ENCODE assay signal across 14 cellular contexts in genomic region chr20:49420811-49421295, GRCh38.
DNase-seq lines count a peak whose midpoint lies in the region; ATAC-seq, FAIRE-seq and TF ChIP-seq lines count a peak whose summit lies in the region.
"Had no signal": no experiment of that assay in that cellular context is flagged by ENCODE, and none has a peak within 500 bp of the region (broad histone marks: within the 10 kb centered on the region; RNA-seq: fewer than 3 reads in every experiment).

No MANE protein-coding gene starts in this region.

- no peak overlapping the region for H2BK15ac ChIP-seq in mesenchymal stem cell (ENCODE audit: low read depth, poor library complexity, severe bottlenecking)

- H3K4me2 ChIP-seq in K562 (ENCODE audit: insufficient read depth, low read length) (no peak overlapping the region), mesenchymal stem cell (ENCODE audit: low read length, poor library complexity, severe bottlenecking) (no peak overlapping the region)

- H3K18ac ChIP-seq in mesenchymal stem cell (ENCODE audit: low read depth in 1 of 2, low read length in 2 of 2), result no peak overlapping the region

- POLR2A ChIA-PET in K562 (lab: Yijun Ruan, JAX), result interaction anchor here (0.6 kb wide), 1 partner anchor 644 kb away, joined by 3 read pairs; no protein-coding TSS in a partner anchor

- BruUV-seq in K562 (replicated peaks; lab: Mats Ljungman, UMichigan), result no TSS peak

- ATAC-seq in K562 (no peak), mucosa of descending colon (peak; percentile 33), HG02981 (IDR thresholded peaks at IDR 0.05; ENCODE audit: unreplicated experiment) (no peak)
- ATAC-seq: activated CD4-positive, CD25-positive, alpha-beta regulatory T cell treated with anti-CD3 and anti-CD28 coated beads, Interleukin-2, amount 50 U/mL, for 24 hours had no signal

- H3K9me3 ChIP-seq in K562 (replicated peaks; ENCODE audit: control insufficient read depth, insufficient read depth, low read depth, low read length), result no peaks in the 10 kb centered on the region; the same call in 1 of the 2 replicates
- no peaks in the 10 kb centered on the region for H3K9me3 ChIP-seq in esophagus squamous epithelium
- H3K9me3 ChIP-seq in mucosa of descending colon, result no peaks in the 10 kb centered on the region
- no peaks in the 10 kb centered on the region for H3K9me3 ChIP-seq in subcutaneous abdominal adipose tissue (ENCODE audit: control insufficient read depth in 5 of 5, low read length in 5 of 5)
- no peaks in the 10 kb centered on the region for H3K9me3 ChIP-seq in mesenchymal stem cell (ENCODE audit: control insufficient read depth, low read length)

- no peaks in the 10 kb centered on the region for H3K4me1 ChIP-seq in K562 (replicated peaks in 1 of 2; ENCODE audit: control insufficient read depth in 2 of 2, insufficient read depth in 2 of 2, low read length in 2 of 2)
- peaks cover 0 to 14% (median 0%) of the 10 kb centered on the region in 3 donors for H3K4me1 ChIP-seq in esophagus squamous epithelium
- H3K4me1 ChIP-seq in mucosa of descending colon (ENCODE audit: low read depth), result peaks cover 5% of the 10 kb centered on the region
- peaks cover 8 to 38% (median 26%) of the 10 kb centered on the region in 5 donors for H3K4me1 ChIP-seq in subcutaneous abdominal adipose tissue (ENCODE audit: control insufficient read depth in 5 of 5, insufficient read depth in 5 of 5, low read length in 5 of 5)
- no peaks in the 10 kb centered on the region for H3K4me1 ChIP-seq in mesenchymal stem cell (ENCODE audit: control insufficient read depth, insufficient read depth, low read depth, low read length)

- 0 out of 2 replicates have a peak, but pooled peaks cover 3% of the 10 kb centered on the region for H4K20me1 ChIP-seq in K562 (replicated peaks; ENCODE audit: control insufficient read depth, insufficient read depth, low read length)

- no peaks in the 10 kb centered on the region for H3K9me1 ChIP-seq in K562 (ENCODE audit: control insufficient read depth, insufficient read depth, low read length)

- H3K27me3 ChIP-seq in K562 (ENCODE audit: control insufficient read depth in 2 of 2, insufficient read depth in 2 of 2, low read length in 2 of 2) (peaks cover 16 to 39% of the 10 kb centered on the region in 2 experiments), esophagus squamous epithelium (peaks cover 0 to 15% (median 0%) of the 10 kb centered on the region in 4 donors), subcutaneous abdominal adipose tissue (ENCODE audit: control insufficient read depth in 5 of 5, insufficient read depth in 4 of 5, low read length in 5 of 5) (no peaks in the 10 kb centered on the region), mesenchymal stem cell (ENCODE audit: control insufficient read depth in 1 of 2, insufficient read depth in 1 of 2, low read length in 2 of 2) (peaks cover 47 to 83% of the 10 kb centered on the region in 2 experiments)

- no peak overlapping the region for H2BK120ac ChIP-seq in mesenchymal stem cell (ENCODE audit: low read depth, low read length)

- intact Hi-C loops in K562 (cut with micrococcal nuclease), result no loop called here
- intact Hi-C loops in esophagus squamous epithelium (cut with DNase I), result no loop called here
- intact Hi-C loops in mucosa of descending colon (cut with DNase I, micrococcal nuclease), result no loop called here

- no peak overlapping the region for H3K9ac ChIP-seq in K562 (ENCODE audit: insufficient read depth in 1 of 2, low read depth in 2 of 2, low read length in 2 of 2)
- H3K9ac ChIP-seq in subcutaneous abdominal adipose tissue (ENCODE audit: low read length in 5 of 5), result no peak overlapping the region
- H3K9ac ChIP-seq in mesenchymal stem cell (ENCODE audit: low read length), result no peak overlapping the region

- H2AK5ac ChIP-seq in mesenchymal stem cell (ENCODE audit: low read length, severe bottlenecking), result no peak overlapping the region

- no peak overlapping the region for H3K23ac ChIP-seq in mesenchymal stem cell (ENCODE audit: low read length in 2 of 2)

- TF ChIP-seq POLR2A in K562 (conservative IDR thresholded peaks at IDR 0.05) (no peak), esophagus squamous epithelium (IDR thresholded peaks at IDR 0.05) (no peak)

- no peak for TF ChIP-seq RAD21 in K562 (CRISPR knock-in tag; conservative IDR thresholded peaks at IDR 0.05 in 1 of 2, IDR thresholded peaks at IDR 0.05 in 1 of 2)

- H3K79me1 ChIP-seq in mesenchymal stem cell (replicated peaks; ENCODE audit: low read length, poor library complexity, severe bottlenecking), result no peaks in the 10 kb centered on the region

- no peak overlapping the region for H3K4me3 ChIP-seq in K562
- H3K4me3 ChIP-seq in esophagus squamous epithelium, result no peak overlapping the region
- H3K4me3 ChIP-seq in mucosa of descending colon, result no peak overlapping the region
- no peak overlapping the region for H3K4me3 ChIP-seq in subcutaneous abdominal adipose tissue (ENCODE audit: low read depth in 1 of 5, low read length in 5 of 5)
- H3K4me3 ChIP-seq in mesenchymal stem cell (ENCODE audit: insufficient read depth in 1 of 2, low read depth in 1 of 2, low read length in 2 of 2), result no peak overlapping the region

- in situ Hi-C loops in K562 (cut with MboI), result no loop called here

- H3K4ac ChIP-seq in mesenchymal stem cell (ENCODE audit: low read depth in 1 of 2, low read length in 2 of 2), result no peak overlapping the region

- TF ChIP-seq CTCF in K562 (IDR thresholded peaks at IDR 0.05 in 2 of 3, conservative IDR thresholded peaks at IDR 0.05 in 1 of 3; ENCODE audit: insufficient read depth in 2 of 3, low read depth in 1 of 3, low read length in 3 of 3) (no peak), esophagus squamous epithelium (IDR thresholded peaks at IDR 0.05) (no peak), mucosa of descending colon (IDR thresholded peaks at IDR 0.05) (no peak)

- DNase-seq in K562 (ENCODE audit: extremely low read depth in 1 of 4, low spot score in 3 of 4), result no peak
- DNase-seq in esophagus squamous epithelium (lab: John Stamatoyannopoulos, UW), result no peak
- no peak for DNase-seq in mucosa of descending colon
- no peak for DNase-seq in GM19238 (ENCODE audit: insufficient read length, low spot score)
- no peak for DNase-seq in stimulated activated CD4-positive, alpha-beta T cell treated with anti-CD3 and anti-CD28 coated beads, Interleukin-2, amount 100 ng/mL, for 24 hours
- DNase-seq in mesenchymal stem cell, result no peak
- DNase-seq: amygdala; EL; NCI-H187 treated with DMSO at 0.1 percent for 48 hours; NCI-H446; stimulated activated CD4-positive, alpha-beta T cell treated with anti-CD3 and anti-CD28 coated beads, Interleukin-4, amount 100 ng/mL, for 1 hour had no signal

- TF ChIP-seq EP300 in K562 (IDR thresholded peaks at IDR 0.05; ENCODE audit: low read length), result no peak

- H2AFZ ChIP-seq in K562 (ENCODE audit: low read depth, low read length), result no peak overlapping the region
- H2AFZ ChIP-seq in mesenchymal stem cell (ENCODE audit: low read depth, low read length), result no peak overlapping the region

- FAIRE-seq in K562 (lab: Jason Lieb, UNC), result no peak

- H3K27ac ChIP-seq in K562 (ENCODE audit: extremely low read depth, low read depth, low read length) (no peak overlapping the region), esophagus squamous epithelium (peak overlapping the region in 3 of 4 donors; percentile 76 to 78 (median 76)), subcutaneous abdominal adipose tissue (ENCODE audit: low read depth, low read length) (peak overlapping the region; percentile 14), mesenchymal stem cell (ENCODE audit: low read length, poor library complexity, severe bottlenecking) (no peak overlapping the region)

- no peak overlapping the region for H4K8ac ChIP-seq in mesenchymal stem cell (ENCODE audit: low read length)

- CTCF ChIA-PET in K562 (lab: Yijun Ruan, JAX; ENCODE audit: low intra/inter-chr PET ratio), result no interaction called here

- no peak overlapping the region for H3K14ac ChIP-seq in mesenchymal stem cell (ENCODE audit: low read length in 2 of 2)

- no peak overlapping the region for H2BK5ac ChIP-seq in mesenchymal stem cell (ENCODE audit: low read depth, low read length, poor library complexity, severe bottlenecking)

- 3% methylated on average over 6 of the region's 6 CpGs for WGBS in K562 (ENCODE audit: insufficient coverage, low coverage, missing lambda C conversion rate)
- WGBS in esophagus squamous epithelium, 2 donors, result 64 to 69% methylated on average over 6 of the region's 6 CpGs
- 61% methylated on average over 6 of the region's 6 CpGs for WGBS in mesenchymal stem cell

- H3K36me3 ChIP-seq in K562 (ENCODE audit: control insufficient read depth, insufficient read depth, low read length) (no peaks in the 10 kb centered on the region), esophagus squamous epithelium (no peaks in the 10 kb centered on the region), mucosa of descending colon (ENCODE audit: low read depth) (no peaks in the 10 kb centered on the region), subcutaneous abdominal adipose tissue (ENCODE audit: control insufficient read depth in 5 of 5, insufficient read depth in 5 of 5, low read length in 5 of 5) (peaks cover 0 to 2% (median 0%) of the 10 kb centered on the region in 5 donors), mesenchymal stem cell (ENCODE audit: control insufficient read depth in 1 of 2, insufficient read depth in 2 of 2, low read depth in 1 of 2, low read length in 2 of 2) (no peaks in the 10 kb centered on the region)

- H3K79me2 ChIP-seq in K562 (ENCODE audit: control insufficient read depth, insufficient read depth, low read length), result no peaks in the 10 kb centered on the region

- H2BK12ac ChIP-seq in mesenchymal stem cell (ENCODE audit: low read length in 2 of 2), result no peak overlapping the region

- no peak overlapping the region for H4K91ac ChIP-seq in mesenchymal stem cell (ENCODE audit: low read length)

TF ChIP-seq in K562, 482 proteins besides CTCF, POLR2A, EP300 and RAD21 (continues in another document):
- no peak for TF ChIP-seq ZNF316 (IDR thresholded peaks at IDR 0.05)
- TF ChIP-seq DPF2 (IDR thresholded peaks at IDR 0.05), result no peak
- TF ChIP-seq MED1 (CRISPR knock-in tag; IDR thresholded peaks at IDR 0.05; ENCODE audit: borderline replicate concordance), result no peak
- TF ChIP-seq ZNF184 (CRISPR knock-in tag; IDR thresholded peaks at IDR 0.05), result no peak
- no peak for TF ChIP-seq CXXC5 (CRISPR knock-in tag; IDR thresholded peaks at IDR 0.05)
- TF ChIP-seq RAD51 (IDR thresholded peaks at IDR 0.05; ENCODE audit: borderline replicate concordance, low read depth), result peak; percentile 51; the same call in 1 of the 2 replicates
- TF ChIP-seq, protein P1, sequence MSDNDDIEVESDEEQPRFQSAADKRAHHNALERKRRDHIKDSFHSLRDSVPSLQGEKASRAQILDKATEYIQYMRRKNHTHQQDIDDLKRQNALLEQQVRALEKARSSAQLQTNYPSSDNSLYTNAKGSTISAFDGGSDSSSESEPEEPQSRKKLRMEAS (CRISPR knock-in tag; IDR thresholded peaks at IDR 0.05), result peak; percentile 36; the same call in 1 of the 2 replicates
- TF ChIP-seq ZNF445 (CRISPR knock-in tag; IDR thresholded peaks at IDR 0.05; ENCODE audit: low read depth), result no peak

Comparison
In these comparisons a context has a peak if more than half of its experiments do, and no peak if none do; other contexts are left out.
1. H3K27ac ChIP-seq: peak in esophagus squamous epithelium (3 of 4) and subcutaneous abdominal adipose tissue (single experiment); none in K562 (single experiment) and mesenchymal stem cell (single experiment).